ENCODE assay signal across 8 cellular contexts in the genomic region with DNA sequence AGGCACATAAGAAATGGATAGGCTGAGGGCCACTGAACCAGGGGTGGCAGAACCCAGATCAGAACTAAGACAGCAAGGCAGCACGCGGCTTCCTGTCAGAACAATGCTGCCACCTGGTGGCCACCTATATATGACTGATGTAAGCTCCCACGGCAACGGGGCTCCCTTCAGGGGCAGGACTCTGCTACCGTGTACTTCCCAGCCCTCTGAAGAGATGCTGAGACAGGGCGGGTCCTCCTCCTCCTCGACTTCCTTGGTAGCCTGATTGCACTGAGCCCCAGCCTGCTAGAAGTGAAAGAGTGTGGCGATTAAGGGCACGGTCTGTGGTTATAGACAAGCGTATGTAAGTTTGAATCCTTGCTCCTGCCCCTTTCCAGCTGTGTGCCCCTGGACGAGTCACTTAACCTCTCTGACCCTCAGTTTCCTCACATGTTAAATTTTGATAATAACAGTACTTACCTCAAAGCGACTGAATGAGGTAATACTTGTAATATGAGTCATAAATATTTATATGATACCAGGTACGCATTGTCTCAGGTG. TPM values are rescaled to one million over a fixed set of nuclear protein-coding genes. Genes with fewer than 3 reads are reported as not detected.
DNase-seq lines count a peak whose midpoint lies in the region; ATAC-seq lines count a peak whose summit lies in the region.

No MANE protein-coding gene starts in this region.

- H3K27ac ChIP-seq in CD4-positive, alpha-beta memory T cell (ENCODE audit: low read depth, low read length): no peak overlapping the region

- no peaks in the 10 kb centered on the region for H3K27me3 ChIP-seq in CD4-positive, alpha-beta memory T cell (ENCODE audit: insufficient read depth, low read length)

- H3K9me3 ChIP-seq in CD4-positive, alpha-beta memory T cell (ENCODE audit: control insufficient read depth in 1 of 2, low read length in 2 of 2): no peaks in the 10 kb centered on the region

- peak overlapping the region; percentile 39 to 80 (median 67) for H3K4me3 Mint-ChIP-seq in CD4-positive, alpha-beta memory T cell
- H3K4me3 Mint-ChIP-seq in activated CD4-positive, alpha-beta T cell treated with anti-CD3 and anti-CD28 coated beads, Interleukin-2, amount 10 ng/mL, durations not matched to agents 7 days and 5 days: no peak overlapping the region

- no peaks in the 10 kb centered on the region for H3K36me3 ChIP-seq in CD4-positive, alpha-beta memory T cell (ENCODE audit: insufficient read depth, low read length)

- H3K27ac Mint-ChIP-seq in CD4-positive, alpha-beta memory T cell: peak overlapping the region; percentile 14 to 92 (median 90)
- H3K27ac Mint-ChIP-seq in activated CD4-positive, alpha-beta T cell treated with anti-CD3 and anti-CD28 coated beads, Interleukin-2, amount 10 ng/mL, durations not matched to agents 7 days and 5 days: peak overlapping the region; percentile 37

- peaks cover 0 to 4% of the 10 kb centered on the region in 2 donors for H3K36me3 Mint-ChIP-seq in CD4-positive, alpha-beta memory T cell
- H3K36me3 Mint-ChIP-seq in activated CD4-positive, alpha-beta T cell treated with anti-CD3 and anti-CD28 coated beads, Interleukin-2, amount 10 ng/mL, durations not matched to agents 7 days and 5 days (ENCODE audit: low read depth): peaks cover 5% of the 10 kb centered on the region

- H3K4me1 Mint-ChIP-seq in CD4-positive, alpha-beta memory T cell: peaks cover 6 to 10% (median 8%) of the 10 kb centered on the region in 4 donors
- H3K4me1 Mint-ChIP-seq in activated CD4-positive, alpha-beta T cell treated with anti-CD3 and anti-CD28 coated beads, Interleukin-2, amount 10 ng/mL, durations not matched to agents 7 days and 5 days: peaks cover 12% of the 10 kb centered on the region

- H3K4me1 ChIP-seq in CD4-positive, alpha-beta memory T cell (ENCODE audit: insufficient read depth, low read length): peaks cover 8% of the 10 kb centered on the region

- DNase-seq in CD4-positive, alpha-beta memory T cell: peak; percentile 86 to 92 (median 88)
- DNase-seq in NCI-H748 (lab: John Stamatoyannopoulos, UW; ENCODE audit: unreplicated experiment): peak; percentile 78
- DNase-seq in activated CD4-positive, alpha-beta T cell treated with anti-CD3 and anti-CD28 coated beads, Interleukin-2, amount 10 ng/mL, durations not matched to agents 7 days and 5 days: peak; percentile 93
- DNase-seq in dermis blood vessel endothelial cell: peak; percentile 92
- DNase-seq in medulla oblongata (ENCODE audit: extremely low spot score): peak; percentile 92
- DNase-seq in stimulated activated CD8-positive, alpha-beta memory T cell treated with anti-CD3 and anti-CD28 coated beads, Interleukin-12 subunit alpha, Interleukin-12 subunit beta, amount 100 ng/mL, for 4 hours (ENCODE audit: low read depth): peak; percentile 71

- H3K27me3 Mint-ChIP-seq in CD4-positive, alpha-beta memory T cell: no peaks in the 10 kb centered on the region
- peaks cover 2% of the 10 kb centered on the region for H3K27me3 Mint-ChIP-seq in activated CD4-positive, alpha-beta T cell treated with anti-CD3 and anti-CD28 coated beads, Interleukin-2, amount 10 ng/mL, durations not matched to agents 7 days and 5 days

- no peak overlapping the region for H3K4me3 ChIP-seq in CD4-positive, alpha-beta memory T cell (ENCODE audit: low read length in 2 of 2)

- intact Hi-C loops in CD4-positive, alpha-beta memory T cell (cut with micrococcal nuclease): loop anchor here (1.0 kb wide), 5 partner anchors 13 to 218 kb away; partner anchors contain the start of genes CD74, RPS14 and TCOF1

- CTCF ChIA-PET in CD4-positive, alpha-beta memory T cell (lab: Charles Lee; ENCODE audit: partially characterized antibody): interaction anchor here (0.5 to 5.9 kb wide), 19 partner anchors 9 to 273 kb away, joined by 3 to 48 read pairs (median 5); partner anchors contain the start of genes CD74 and RPS14
- CTCF ChIA-PET in activated CD4-positive, alpha-beta T cell treated with anti-CD3 and anti-CD28 coated beads, Interleukin-2, amount 10 ng/mL, durations not matched to agents 7 days and 5 days (lab: Charles Lee): interaction anchor here (0.6 to 3.7 kb wide), 8 partner anchors 10 to 277 kb away, joined by 3 to 15 read pairs (median 6); partner anchors contain the start of genes CD74 and RPS14

- H3K9me3 Mint-ChIP-seq in CD4-positive, alpha-beta memory T cell: no peaks in the 10 kb centered on the region
- H3K9me3 Mint-ChIP-seq in activated CD4-positive, alpha-beta T cell treated with anti-CD3 and anti-CD28 coated beads, Interleukin-2, amount 10 ng/mL, durations not matched to agents 7 days and 5 days: no peaks in the 10 kb centered on the region

- ATAC-seq in GM19452 (IDR thresholded peaks at IDR 0.05; ENCODE audit: unreplicated experiment) (peak; percentile 92), HG03558 (IDR thresholded peaks at IDR 0.05; ENCODE audit: extremely low read depth, unreplicated experiment) (peak; percentile 83)

- POLR2A ChIA-PET in CD4-positive, alpha-beta memory T cell (lab: Charles Lee; ENCODE audit: partially characterized antibody): interaction anchor here (1.0 to 1.9 kb wide), 3 partner anchors 13 to 26 kb away, joined by 5 to 14 read pairs (median 9); partner anchors contain the start of genes CD74 and RPS14
- POLR2A ChIA-PET in activated CD4-positive, alpha-beta T cell treated with anti-CD3 and anti-CD28 coated beads, Interleukin-2, amount 10 ng/mL, durations not matched to agents 7 days and 5 days (lab: Charles Lee): interaction anchor here (1.0 to 1.2 kb wide), 2 partner anchors 23 to 25 kb away, joined by 3 to 8 read pairs; partner anchors contain the start of gene CD74

RNA-seq across cellular contexts. Expression of gene RPS14, which starts 13.3 kb away (rescaled TPM):
- total RNA-seq in CD4-positive, alpha-beta memory T cell: 1,000 to 10,000 TPM; 5,260 to 5,575 TPM
- polyA plus RNA-seq in CD4-positive, alpha-beta memory T cell: 1,000 to 10,000 TPM; 7,865 to 9,996 TPM
- total RNA-seq in activated CD4-positive, alpha-beta T cell treated with anti-CD3 and anti-CD28 coated beads, Interleukin-2, amount 10 ng/mL, durations not matched to agents 7 days and 5 days: 1,000 to 10,000 TPM; 2,151 to 2,478 TPM
- 1,615 and 3,652 TPM in 2 replicates for total RNA-seq in dermis blood vessel endothelial cell

RNA-seq across cellular contexts. Expression of gene CD74, which starts 23.5 kb away (rescaled TPM):
- 100 to 1,000 TPM; 178 to 181 TPM for total RNA-seq in CD4-positive, alpha-beta memory T cell
- polyA plus RNA-seq in CD4-positive, alpha-beta memory T cell: 100 to 1,000 TPM; 295 to 703 TPM
- 100 to 1,000 TPM; 462 to 507 TPM for total RNA-seq in activated CD4-positive, alpha-beta T cell treated with anti-CD3 and anti-CD28 coated beads, Interleukin-2, amount 10 ng/mL, durations not matched to agents 7 days and 5 days
- 2.8 and 4.8 TPM in 2 replicates for total RNA-seq in dermis blood vessel endothelial cell

Comparison
In these comparisons a context has a peak if more than half of its experiments do, and no peak if none do; other contexts are left out.
1. RNA of gene CD74, which starts 23.5 kb away (total RNA-seq): 462 to 507 TPM in activated CD4-positive, alpha-beta T cell treated with anti-CD3 and anti-CD28 coated beads, Interleukin-2, amount 10 ng/mL, durations not matched to agents 7 days and 5 days and 178 to 181 TPM in CD4-positive, alpha-beta memory T cell; 2.8 to 4.8 TPM in dermis blood vessel endothelial cell; every median in the first group is over 10 times any median in the second.
2. Peak in every context shown above with its lines, with median percentiles within 50 percentile points of each other: DNase-seq.